In the genomic region with DNA sequence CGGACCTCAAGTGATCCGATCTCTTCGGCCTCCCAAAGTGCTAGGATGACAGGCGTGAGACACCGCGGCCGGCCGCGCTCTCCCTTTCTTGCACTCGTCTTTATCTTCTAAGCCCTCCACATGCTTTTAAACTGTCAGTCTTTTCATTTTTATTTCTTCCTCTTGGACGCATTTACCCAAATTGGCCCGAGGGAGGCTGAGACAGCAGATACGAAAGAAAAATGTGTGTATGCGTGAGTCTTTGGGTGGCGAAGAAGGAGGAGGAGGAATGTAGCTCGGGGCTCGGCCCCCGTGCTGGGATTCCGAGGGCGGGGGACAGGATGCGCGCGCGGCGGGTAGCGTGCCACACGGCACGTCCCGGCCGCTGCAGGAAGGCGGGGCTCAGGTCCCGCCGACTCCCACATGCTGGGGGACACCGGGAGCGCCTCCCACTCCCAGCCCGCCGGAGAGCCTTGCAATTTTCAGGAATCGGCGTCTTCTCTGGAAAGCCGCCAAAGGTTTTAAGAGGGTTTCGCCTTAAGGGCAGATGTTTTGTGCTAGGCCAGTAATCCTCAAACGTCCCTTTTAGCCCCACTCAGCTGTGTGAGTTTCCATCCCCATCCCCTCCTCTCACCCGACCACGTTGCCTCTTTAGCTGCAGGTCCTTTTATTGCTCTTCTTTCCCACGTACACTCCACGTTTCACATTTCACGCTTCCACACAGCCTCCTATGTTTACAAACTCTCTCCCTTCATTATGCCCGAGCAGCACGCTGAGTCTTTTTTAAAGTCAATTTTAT, we compare ENCODE assay signal across 8 cellular contexts. TPM values are rescaled to one million over a fixed set of nuclear protein-coding genes. Genes with fewer than 3 reads are reported as not detected.
DNase-seq lines count a peak whose midpoint lies in the region; ATAC-seq, FAIRE-seq and TF ChIP-seq lines count a peak whose summit lies in the region.

No MANE protein-coding gene starts in this region.

- peak overlapping the region; percentile 87 for H2AFZ ChIP-seq in SK-N-SH (ENCODE audit: low read depth)

- H3K27ac Mint-ChIP-seq in activated naive CD8-positive, alpha-beta T cell, result peak overlapping the region; percentile 97

- peaks cover 4% of the 10 kb centered on the region for H3K36me3 Mint-ChIP-seq in activated naive CD8-positive, alpha-beta T cell

- H3K4me1 ChIP-seq in SK-N-SH (ENCODE audit: control insufficient read depth in 1 of 2, insufficient read depth in 2 of 2, low read depth in 1 of 2, low read length in 1 of 2), result peaks cover 2 to 6% of the 10 kb centered on the region in 2 experiments; a peak in 2 of 4 replicates
- H3K4me1 ChIP-seq in pancreas, result no peaks in the 10 kb centered on the region
- H3K4me1 ChIP-seq in thyroid gland, result peaks cover 6 to 14% of the 10 kb centered on the region in 2 donors

- peak overlapping the region; percentile 90 for H3K4me3 Mint-ChIP-seq in activated naive CD8-positive, alpha-beta T cell

- ATAC-seq in GM21737 (IDR thresholded peaks at IDR 0.05; ENCODE audit: unreplicated experiment) (peak; percentile 85), pancreas (peak; percentile 81 to 96 (median 94))

- H3K9me3 ChIP-seq in KOPT-K1 (ENCODE audit: insufficient read depth, low read length, poor library complexity, severe bottlenecking), result no peaks in the 10 kb centered on the region
- H3K9me3 ChIP-seq in SK-N-SH, result no peaks in the 10 kb centered on the region
- H3K9me3 ChIP-seq in pancreas, result no peaks in the 10 kb centered on the region
- no peaks in the 10 kb centered on the region for H3K9me3 ChIP-seq in thyroid gland

- H3K79me2 ChIP-seq in SK-N-SH (ENCODE audit: insufficient read depth), result no peaks in the 10 kb centered on the region

- CTCF ChIA-PET in SK-N-SH (lab: Yijun Ruan, JAX), result interaction anchor here (1.0 to 1.2 kb wide), 3 partner anchors 23 to 37 kb away, joined by 3 to 5 read pairs (median 3); no protein-coding TSS in a partner anchor

- no peaks in the 10 kb centered on the region for H3K9me3 Mint-ChIP-seq in activated naive CD8-positive, alpha-beta T cell (ENCODE audit: low read depth)

- no peaks in the 10 kb centered on the region for H3K36me3 ChIP-seq in KOPT-K1 (ENCODE audit: insufficient read depth, low read length)
- no peaks in the 10 kb centered on the region for H3K36me3 ChIP-seq in SK-N-SH (replicated peaks in 1 of 2; ENCODE audit: control insufficient read depth in 1 of 2, insufficient read depth in 2 of 2, low read length in 1 of 2)
- no peaks in the 10 kb centered on the region for H3K36me3 ChIP-seq in pancreas
- no peaks in the 10 kb centered on the region for H3K36me3 ChIP-seq in thyroid gland

- peak overlapping the region; percentile 44 to 61 for H3K4me3 ChIP-seq in SK-N-SH (ENCODE audit: low read depth in 2 of 2, low read length in 1 of 2)
- peak overlapping the region; percentile 3 to 41 (median 18) for H3K4me3 ChIP-seq in pancreas
- H3K4me3 ChIP-seq in thyroid gland (replicated peaks in 1 of 3), result peak overlapping the region in 2 of 3 donors; percentile 41 to 60

- peak; percentile 99 for DNase-seq in EH (ENCODE audit: low read depth)
- peak; percentile 86 for DNase-seq in SK-N-SH
- peak; percentile 44 to 90 (median 78) for DNase-seq in head of caudate nucleus
- peak; percentile 45 to 83 (median 64) for DNase-seq in pancreas
- DNase-seq in thyroid gland, result peak; percentile 83 to 86

- 0 out of 2 replicates have a peak, but pooled peaks have one; percentile 19 for TF ChIP-seq CTCF in SK-N-SH (IDR thresholded peaks at IDR 0.05)
- TF ChIP-seq CTCF in pancreas (IDR thresholded peaks at IDR 0.05), result no peak
- no peak for TF ChIP-seq CTCF in thyroid gland (IDR thresholded peaks at IDR 0.05)

- no peak for FAIRE-seq in pancreas (lab: Jason Lieb, UNC)

- H3K4me2 ChIP-seq in SK-N-SH, result peak overlapping the region; percentile 75

- 0 out of 4 replicates have a peak, but pooled peaks of 1 of the 2 experiments have one; percentile 12 for TF ChIP-seq EP300 in SK-N-SH (IDR thresholded peaks at IDR 0.05; ENCODE audit: borderline replicate concordance in 1 of 2, low read depth in 1 of 2, low read length in 1 of 2)

- no peak for TF ChIP-seq RAD21 in SK-N-SH (IDR thresholded peaks at IDR 0.05; ENCODE audit: low read length)

- H3K9ac ChIP-seq in SK-N-SH, result peak overlapping the region; percentile 59

- POLR2A ChIA-PET in SK-N-SH (lab: Yijun Ruan, JAX), result no interaction called here

- H3K27me3 Mint-ChIP-seq in activated naive CD8-positive, alpha-beta T cell, result no peaks in the 10 kb centered on the region

- intact Hi-C loops in head of caudate nucleus (cut with DNase I) (no loop called here), pancreas (cut with DNase I) (no loop called here), thyroid gland (cut with DNase I) (no loop called here)

- WGBS in SK-N-SH (ENCODE audit: low lambda C conversion rate), result 2% methylated on average over 43 of the region's 49 CpGs
- 1% methylated on average over 49 of the region's 49 CpGs for WGBS in pancreas, 2 donors
- 1 to 2% methylated on average over 40 to 47 of the region's 49 CpGs for WGBS in thyroid gland, 2 donors

- TF ChIP-seq POLR2A in thyroid gland (IDR thresholded peaks at IDR 0.05), result peak in 1 of 2 donors; percentile 58

- peaks cover 15% of the 10 kb centered on the region for H3F3A ChIP-seq in SK-N-SH (replicated peaks; ENCODE audit: insufficient read depth)

- H3K27me3 ChIP-seq in SK-N-SH (ENCODE audit: insufficient read depth), result no peaks in the 10 kb centered on the region
- H3K27me3 ChIP-seq in pancreas, result peaks cover 0 to 15% (median 0%) of the 10 kb centered on the region in 4 donors
- H3K27me3 ChIP-seq in thyroid gland, result no peaks in the 10 kb centered on the region

- peak overlapping the region; percentile 59 for H3K27ac ChIP-seq in KOPT-K1 (ENCODE audit: low read depth, low read length, poor library complexity, severe bottlenecking)
- peak overlapping the region; percentile 20 to 61; a peak in 3 of 4 replicates for H3K27ac ChIP-seq in SK-N-SH (ENCODE audit: low read depth in 2 of 2, low read length in 1 of 2)
- H3K27ac ChIP-seq in pancreas, result peak overlapping the region in 2 of 4 donors; percentile 27 to 76
- peak overlapping the region; percentile 81 to 90 (median 88) for H3K27ac ChIP-seq in thyroid gland

- H3K9me2 ChIP-seq in SK-N-SH, result no peaks in the 10 kb centered on the region

- H4K20me1 ChIP-seq in SK-N-SH (ENCODE audit: insufficient read depth), result no peaks in the 10 kb centered on the region

- H3K4me1 Mint-ChIP-seq in activated naive CD8-positive, alpha-beta T cell (ENCODE audit: low read depth), result peaks cover 31% of the 10 kb centered on the region

TF ChIP-seq in SK-N-SH, 30 proteins besides CTCF, POLR2A, EP300 and RAD21 (continues in another document):
- TF ChIP-seq, protein P1, sequence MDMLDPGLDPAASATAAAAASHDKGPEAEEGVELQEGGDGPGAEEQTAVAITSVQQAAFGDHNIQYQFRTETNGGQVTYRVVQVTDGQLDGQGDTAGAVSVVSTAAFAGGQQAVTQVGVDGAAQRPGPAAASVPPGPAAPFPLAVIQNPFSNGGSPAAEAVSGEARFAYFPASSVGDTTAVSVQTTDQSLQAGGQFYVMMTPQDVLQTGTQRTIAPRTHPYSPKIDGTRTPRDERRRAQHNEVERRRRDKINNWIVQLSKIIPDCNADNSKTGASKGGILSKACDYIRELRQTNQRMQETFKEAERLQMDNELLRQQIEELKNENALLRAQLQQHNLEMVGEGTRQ (IDR thresholded peaks at IDR 0.05; ENCODE audit: borderline replicate concordance, low read depth, low read length), result no peak
- TF ChIP-seq RXRA (IDR thresholded peaks at IDR 0.05; ENCODE audit: borderline replicate concordance, low read depth), result no peak
- TF ChIP-seq, protein P2, sequence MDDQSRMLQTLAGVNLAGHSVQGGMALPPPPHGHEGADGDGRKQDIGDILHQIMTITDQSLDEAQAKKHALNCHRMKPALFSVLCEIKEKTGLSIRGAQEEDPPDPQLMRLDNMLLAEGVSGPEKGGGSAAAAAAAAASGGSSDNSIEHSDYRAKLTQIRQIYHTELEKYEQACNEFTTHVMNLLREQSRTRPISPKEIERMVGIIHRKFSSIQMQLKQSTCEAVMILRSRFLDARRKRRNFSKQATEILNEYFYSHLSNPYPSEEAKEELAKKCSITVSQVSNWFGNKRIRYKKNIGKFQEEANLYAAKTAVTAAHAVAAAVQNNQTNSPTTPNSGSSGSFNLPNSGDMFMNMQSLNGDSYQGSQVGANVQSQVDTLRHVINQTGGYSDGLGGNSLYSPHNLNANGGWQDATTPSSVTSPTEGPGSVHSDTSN (IDR thresholded peaks at IDR 0.05), result 0 out of 2 replicates have a peak, but pooled peaks have one; percentile 3
- TF ChIP-seq EZH2phosphoT487 (IDR thresholded peaks at IDR 0.05; ENCODE audit: borderline replicate concordance, low read depth), result no peak
- TF ChIP-seq GATA2 (CRISPR knock-in tag; IDR thresholded peaks at IDR 0.05), result no peak
- no peak for TF ChIP-seq SMC3 (IDR thresholded peaks at IDR 0.05; ENCODE audit: low read depth, low read length)
- no peak for TF ChIP-seq FOXJ3 (CRISPR knock-in tag; IDR thresholded peaks at IDR 0.05)
- TF ChIP-seq, protein P3, sequence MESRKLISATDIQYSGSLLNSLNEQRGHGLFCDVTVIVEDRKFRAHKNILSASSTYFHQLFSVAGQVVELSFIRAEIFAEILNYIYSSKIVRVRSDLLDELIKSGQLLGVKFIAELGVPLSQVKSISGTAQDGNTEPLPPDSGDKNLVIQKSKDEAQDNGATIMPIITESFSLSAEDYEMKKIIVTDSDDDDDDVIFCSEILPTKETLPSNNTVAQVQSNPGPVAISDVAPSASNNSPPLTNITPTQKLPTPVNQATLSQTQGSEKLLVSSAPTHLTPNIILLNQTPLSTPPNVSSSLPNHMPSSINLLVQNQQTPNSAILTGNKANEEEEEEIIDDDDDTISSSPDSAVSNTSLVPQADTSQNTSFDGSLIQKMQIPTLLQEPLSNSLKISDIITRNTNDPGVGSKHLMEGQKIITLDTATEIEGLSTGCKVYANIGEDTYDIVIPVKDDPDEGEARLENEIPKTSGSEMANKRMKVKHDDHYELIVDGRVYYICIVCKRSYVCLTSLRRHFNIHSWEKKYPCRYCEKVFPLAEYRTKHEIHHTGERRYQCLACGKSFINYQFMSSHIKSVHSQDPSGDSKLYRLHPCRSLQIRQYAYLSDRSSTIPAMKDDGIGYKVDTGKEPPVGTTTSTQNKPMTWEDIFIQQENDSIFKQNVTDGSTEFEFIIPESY (IDR thresholded peaks at IDR 0.05; ENCODE audit: borderline replicate concordance, low read depth), result no peak
- no peak for TF ChIP-seq CHD2 (IDR thresholded peaks at IDR 0.05; ENCODE audit: low read length, partially characterized antibody)

RNA-seq across cellular contexts. Expression of a gene that starts 34.7 kb away (rescaled TPM):
- polyA plus RNA-seq in SK-N-SH (2012; rRNA removed), result 26.6 and 35.7 TPM in 2 replicates
- polyA plus RNA-seq in SK-N-SH (2012; cell fraction: cytosol; rRNA removed), result 21.0 and 23.1 TPM in 2 replicates
- polyA plus RNA-seq in SK-N-SH (2012; cell fraction: nucleus; rRNA removed), result 33.8 and 71.9 TPM in 2 replicates
- total RNA-seq in pancreas, result 10 to 100 TPM in 2 of 6 donors, 1 to 10 TPM in 4; 2.8 to 28.5 (median 5.6) TPM
- 1 to 10 TPM; 1.9 to 6.3 TPM for polyA plus RNA-seq in pancreas
- total RNA-seq in thyroid gland, result 10 to 100 TPM in 2 of 4 donors, 1 to 10 TPM in 2; 9.2 to 81.0 (median 40.1) TPM
